In genomic region chr12:4807813-4808212, GRCh38 we compare ENCODE assay signal across 25 cellular contexts.
A peak's percentile ranks its signal among the peaks of the same experiment; 100 is the strongest.
DNase-seq lines count a peak whose midpoint lies in the region; ATAC-seq, FAIRE-seq and TF ChIP-seq lines count a peak whose summit lies in the region.
"Had no signal": no experiment of that assay in that cellular context is flagged by ENCODE, and none has a peak within 500 bp of the region (broad histone marks: within the 10 kb centered on the region; RNA-seq: fewer than 3 reads in every experiment).

No MANE protein-coding gene starts in this region.

- peak overlapping the region; percentile 63 for H3K4me3 Mint-ChIP-seq in T-helper 17 cell
- H3K4me3 Mint-ChIP-seq in naive thymus-derived CD4-positive, alpha-beta T cell: peak overlapping the region in 5 of 10 donors; percentile 2 to 38 (median 10)
- H3K4me3 Mint-ChIP-seq in CD14-positive monocyte: peak overlapping the region in 1 of 2 donors; percentile 68

- H3K4me1 ChIP-seq in naive thymus-derived CD4-positive, alpha-beta T cell (ENCODE audit: control insufficient read depth in 2 of 2, insufficient read depth in 2 of 2, low read length in 2 of 2): peaks cover 12 to 31% of the 10 kb centered on the region in 2 donors
- H3K4me1 ChIP-seq: BE2C, parathyroid adenoma had no signal

- no peaks in the 10 kb centered on the region for H3K36me3 ChIP-seq in naive thymus-derived CD4-positive, alpha-beta T cell (ENCODE audit: control insufficient read depth in 2 of 3, insufficient read depth in 3 of 3, low read length in 3 of 3)
- H3K36me3 ChIP-seq: adrenal gland, BE2C, stomach had no signal

- CTCF ChIA-PET in naive thymus-derived CD4-positive, alpha-beta T cell (lab: Charles Lee): no interaction called here

- H3K27me3 Mint-ChIP-seq in T-helper 17 cell (peaks cover 61% of the 10 kb centered on the region), CD14-positive monocyte (ENCODE audit: low read depth in 3 of 3) (peaks cover 64 to 72% (median 70%) of the 10 kb centered on the region in 3 donors)
- H3K27me3 Mint-ChIP-seq in naive thymus-derived CD4-positive, alpha-beta T cell: peaks cover 17 to 53% (median 43%) of the 10 kb centered on the region in 5 donors

- no peak overlapping the region for H3K27ac ChIP-seq in naive thymus-derived CD4-positive, alpha-beta T cell (ENCODE audit: low read depth, low read length)
- H3K27ac ChIP-seq: 22Rv1, adrenal gland, epithelial cell of prostate, KMS-11, parathyroid adenoma, stomach had no signal

- DNase-seq in activated CD4-positive, CD25-positive, alpha-beta regulatory T cell (lab: John Stamatoyannopoulos, UW): no peak
- no peak for DNase-seq in GM12891 (ENCODE audit: insufficient read length, low spot score)
- no peak for DNase-seq in T-helper 17 cell
- no peak for DNase-seq in naive thymus-derived CD4-positive, alpha-beta T cell
- DNase-seq in CD14-positive monocyte (ENCODE audit: low spot score): no peak
- DNase-seq in NCI-H526 treated with DMSO at 0.1 percent for 48 hours (lab: John Stamatoyannopoulos, UW): no peak
- DNase-seq: activated CD4-positive, alpha-beta T cell treated with anti-CD3 and anti-CD28 coated beads, Interleukin-2, amount 50 U/mL, for 4 hours; adrenal gland; BE2C; foreskin fibroblast; GF-D8; kidney; naive B cell; NCI-H2029 treated with DMSO at 0.1 percent for 48 hours; NCI-H446 treated with DMSO at 0.1 percent for 48 hours; stomach; trophoblast cell had no signal

- ATAC-seq in activated CD4-positive, CD25-positive, alpha-beta regulatory T cell treated with anti-CD3 and anti-CD28 coated beads, Interleukin-2, amount 50 U/mL, for 24 hours: peak; percentile 30 to 55
- ATAC-seq in T-helper 17 cell: peak; percentile 66
- peak; percentile 32 for ATAC-seq in naive thymus-derived CD4-positive, alpha-beta T cell
- ATAC-seq in HG03025 (IDR thresholded peaks at IDR 0.05; ENCODE audit: low FRiP score, unreplicated experiment): no peak
- ATAC-seq: sciatic nerve had no signal

- no peaks in the 10 kb centered on the region for H3K27me3 ChIP-seq in naive thymus-derived CD4-positive, alpha-beta T cell (ENCODE audit: control insufficient read depth in 2 of 2, insufficient read depth in 2 of 2, low read length in 2 of 2)

- no peak for TF ChIP-seq POLR2A in GM12891 (IDR thresholded peaks at IDR 0.05; ENCODE audit: low read depth, low read length)

- H3K27ac Mint-ChIP-seq in T-helper 17 cell (peak overlapping the region; percentile 24), CD14-positive monocyte (no peak overlapping the region)
- no peak overlapping the region for H3K27ac Mint-ChIP-seq in naive thymus-derived CD4-positive, alpha-beta T cell

- H3K4me1 Mint-ChIP-seq in T-helper 17 cell (peaks cover 40% of the 10 kb centered on the region), CD14-positive monocyte (peaks cover 3% of the 10 kb centered on the region)
- H3K4me1 Mint-ChIP-seq in naive thymus-derived CD4-positive, alpha-beta T cell: peaks cover 20 to 49% (median 36%) of the 10 kb centered on the region in 7 donors

- peak; percentile 73 for FAIRE-seq in GM12891 (lab: Jason Lieb, UNC)
- FAIRE-seq: kidney, TTC549 had no signal

- POLR2A ChIA-PET in naive thymus-derived CD4-positive, alpha-beta T cell (lab: Charles Lee): interaction anchor here (0.5 kb wide), 1 partner anchor 20 kb away, joined by 5 read pairs; no protein-coding TSS in a partner anchor

- no peak for TF ChIP-seq CTCF in CD14-positive monocyte (IDR thresholded peaks at IDR 0.05)

- H3K36me3 Mint-ChIP-seq in T-helper 17 cell (ENCODE audit: low read depth) (peaks cover 6% of the 10 kb centered on the region), CD14-positive monocyte (no peaks in the 10 kb centered on the region)
- peaks cover 0 to 43% (median 5%) of the 10 kb centered on the region in 5 donors for H3K36me3 Mint-ChIP-seq in naive thymus-derived CD4-positive, alpha-beta T cell

- no peak overlapping the region for H3K4me3 ChIP-seq in naive thymus-derived CD4-positive, alpha-beta T cell (ENCODE audit: low read length)
- H3K4me3 ChIP-seq: adrenal gland, stomach had no signal

- peaks cover 0 to 3% (median 0%) of the 10 kb centered on the region in 11 donors for H3K9me3 Mint-ChIP-seq in naive thymus-derived CD4-positive, alpha-beta T cell
- H3K9me3 Mint-ChIP-seq in CD14-positive monocyte: peaks cover 0 to 5% (median 0%) of the 10 kb centered on the region in 7 donors
- H3K9me3 Mint-ChIP-seq: naive B cell had no signal

- intact Hi-C loops in naive thymus-derived CD4-positive, alpha-beta T cell (cut with micrococcal nuclease): no loop called here
- intact Hi-C loops in CD14-positive monocyte (cut with micrococcal nuclease): no loop called here

- H3K9me3 ChIP-seq in T-helper 17 cell (ENCODE audit: control insufficient read depth, low read length, poor library complexity, severe bottlenecking): no peaks in the 10 kb centered on the region
- H3K9me3 ChIP-seq in naive thymus-derived CD4-positive, alpha-beta T cell (ENCODE audit: control insufficient read depth in 2 of 3, low read length in 3 of 3): no peaks in the 10 kb centered on the region
- H3K9me3 ChIP-seq: adrenal gland, BE2C, stomach had no signal

TF ChIP-seq in GM12891, 5 proteins besides CTCF, POLR2A, EP300 and RAD21:
- TF ChIP-seq POLR2AphosphoS5 (IDR thresholded peaks at IDR 0.05; ENCODE audit: low read depth, low read length): no peak
- no peak for TF ChIP-seq PAX5 (IDR thresholded peaks at IDR 0.05; ENCODE audit: insufficient read depth, low read length, severe bottlenecking)
- peak; percentile 41; the same call in 1 of the 2 replicates for TF ChIP-seq POU2F2 (IDR thresholded peaks at IDR 0.05; ENCODE audit: low read depth, low read length)
